Comparison of ENCODE assay signal across 11 cellular contexts in the genomic region with DNA sequence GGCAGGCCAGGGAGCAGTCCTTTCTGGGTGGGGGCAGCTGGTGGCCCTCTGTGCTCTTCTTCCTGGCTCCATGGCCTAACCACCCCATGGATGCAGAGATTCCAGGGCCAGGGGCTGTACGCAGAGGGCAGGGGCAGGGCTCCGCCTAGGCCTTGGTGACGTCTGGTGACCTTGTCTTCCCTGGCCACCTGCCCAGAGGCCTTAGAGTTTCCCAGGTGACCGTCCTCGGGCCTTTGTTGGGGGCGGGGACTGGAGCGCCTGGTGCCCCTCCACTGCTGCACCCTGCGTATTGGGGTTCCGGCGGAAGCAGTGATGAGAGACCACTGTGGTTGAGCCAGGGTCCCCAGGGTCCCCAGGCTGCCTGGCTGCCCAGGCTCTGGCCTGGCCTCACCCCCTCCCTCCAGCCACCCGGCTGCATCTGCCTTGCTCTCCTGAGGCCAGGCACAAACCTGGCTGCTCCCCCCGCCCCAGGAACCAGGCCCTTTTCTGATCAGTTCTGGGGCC. TPM values are rescaled to one million over a fixed set of nuclear protein-coding genes. Genes with fewer than 3 reads are reported as not detected.
DNase-seq lines count a peak whose midpoint lies in the region; ATAC-seq and TF ChIP-seq lines count a peak whose summit lies in the region.
"Had no signal": no experiment of that assay in that cellular context is flagged by ENCODE, and none has a peak within 500 bp of the region (broad histone marks: within the 10 kb centered on the region; RNA-seq: fewer than 3 reads in every experiment).

No MANE protein-coding gene starts in this region.

- H3K4me3 Mint-ChIP-seq in type B pancreatic cell: peak overlapping the region; percentile 81

- TF ChIP-seq CTCF in type B pancreatic cell (conservative IDR thresholded peaks at IDR 0.05): no peak

- no peak for ATAC-seq in HG03439 (IDR thresholded peaks at IDR 0.05; ENCODE audit: unreplicated experiment)
- ATAC-seq: A549 had no signal

- H3K27ac ChIP-seq in mucosa of rectum (ENCODE audit: low read depth in 2 of 2, low read length in 2 of 2): peak overlapping the region; percentile 97 to 99
- H3K27ac ChIP-seq in SJCRH30: no peak overlapping the region

- DNase-seq in NCI-H1417 (lab: John Stamatoyannopoulos, UW): peak in 2 of 3 experiments; percentile 44 to 58
- no peak for DNase-seq in NCI-H1417 treated with DMSO at 0.1 percent for 48 hours (lab: John Stamatoyannopoulos, UW)
- no peak for DNase-seq in type B pancreatic cell (ENCODE audit: extremely low spot score, unreplicated experiment)
- no peak for DNase-seq in SJCRH30
- no peak for DNase-seq in EL
- DNase-seq: GOT3, NCI-H446 had no signal

- no peaks in the 10 kb centered on the region for H3K27me3 Mint-ChIP-seq in type B pancreatic cell

- H3K4me1 ChIP-seq in endocrine pancreas (ENCODE audit: control insufficient read depth, insufficient read depth, low read length) (no peaks in the 10 kb centered on the region), mucosa of rectum (ENCODE audit: control insufficient read depth in 2 of 2, insufficient read depth in 2 of 2, low read length in 2 of 2) (peaks cover 62 to 81% of the 10 kb centered on the region in 2 donors), SJCRH30 (no peaks in the 10 kb centered on the region)

- H3K27me3 ChIP-seq in endocrine pancreas (ENCODE audit: control insufficient read depth, insufficient read depth, low read length) (no peaks in the 10 kb centered on the region), mucosa of rectum (ENCODE audit: control insufficient read depth in 2 of 2, insufficient read depth in 2 of 2, low read length in 2 of 2) (no peaks in the 10 kb centered on the region), SJCRH30 (no peaks in the 10 kb centered on the region)

- peaks cover 3% of the 10 kb centered on the region for H3K36me3 ChIP-seq in endocrine pancreas (ENCODE audit: control insufficient read depth, insufficient read depth, low read length)
- H3K36me3 ChIP-seq in mucosa of rectum (ENCODE audit: control insufficient read depth in 2 of 2, insufficient read depth in 2 of 2, low read length in 2 of 2): peaks cover 15 to 18% of the 10 kb centered on the region in 2 donors
- H3K36me3 ChIP-seq in SJCRH30: no peaks in the 10 kb centered on the region

- H3K36me3 Mint-ChIP-seq in type B pancreatic cell: peaks cover 4% of the 10 kb centered on the region

- H3K9me3 Mint-ChIP-seq in type B pancreatic cell: no peaks in the 10 kb centered on the region

- H3K9ac ChIP-seq in endocrine pancreas (ENCODE audit: control insufficient read depth, insufficient read depth, low read length) (peak overlapping the region; percentile 62), mucosa of rectum (ENCODE audit: low read depth in 1 of 2, low read length in 2 of 2) (peak overlapping the region; percentile 71 to 92)

- H3K4me3 ChIP-seq in endocrine pancreas (ENCODE audit: control insufficient read depth, insufficient read depth, low read length): no peak overlapping the region
- H3K4me3 ChIP-seq in mucosa of rectum (ENCODE audit: low read length in 2 of 2): peak overlapping the region; percentile 53 to 61
- no peak overlapping the region for H3K4me3 ChIP-seq in SJCRH30
- H3K4me3 ChIP-seq: A549 had no signal

- peak overlapping the region; percentile 99 for H3K27ac Mint-ChIP-seq in type B pancreatic cell

- peaks cover 24% of the 10 kb centered on the region for H3K4me1 Mint-ChIP-seq in type B pancreatic cell (ENCODE audit: unreplicated experiment)

- no peaks in the 10 kb centered on the region for H3K9me3 ChIP-seq in endocrine pancreas (ENCODE audit: control insufficient read depth, low read length)
- no peaks in the 10 kb centered on the region for H3K9me3 ChIP-seq in mucosa of rectum (ENCODE audit: control insufficient read depth in 2 of 2, low read length in 2 of 2)
- no peaks in the 10 kb centered on the region for H3K9me3 ChIP-seq in SJCRH30 (replicated peaks)
- H3K9me3 ChIP-seq: A549 had no signal

RNA-seq across cellular contexts. Expression of gene PWWP2B, which starts 10.3 kb away (rescaled TPM):
- 22.6 and 41.4 TPM in 2 replicates for total RNA-seq in type B pancreatic cell (ENCODE audit: low replicate concordance)
- total RNA-seq in SJCRH30 (2014; rRNA removed; shearing (Covaris generic)): 0.57 and 0.66 TPM in 2 replicates

Comparison
In these comparisons a context has a peak if more than half of its experiments do, and no peak if none do; other contexts are left out.
1. DNase-seq: peak in NCI-H1417 (2 of 3); none in NCI-H1417 treated with DMSO at 0.1 percent for 48 hours (single experiment), type B pancreatic cell (single experiment), SJCRH30 (0 of 2) and EL (single experiment).
2. H3K4me3 ChIP-seq: peak in mucosa of rectum (2 of 2); none in endocrine pancreas (single experiment) and SJCRH30 (single experiment).
3. RNA of gene PWWP2B, which starts 10.3 kb away (total RNA-seq): 22.6 to 41.4 TPM in type B pancreatic cell; 0.57 to 0.66 TPM in SJCRH30; every median in the first group is over 10 times any median in the second.